ENCODE assay signal across 33 cellular contexts in genomic region chr9:113702423-113702755, GRCh38.
"Had no signal": no experiment of that assay in that cellular context is flagged by ENCODE, and none has a peak within 500 bp of the region (broad histone marks: within the 10 kb centered on the region; RNA-seq: fewer than 3 reads in every experiment).

No MANE protein-coding gene starts in this region.

- DNase-seq: activated B cell treated with CpG ODN at 0.5 μM for 24 hours; activated CD4-positive, alpha-beta T cell treated with anti-CD3 and anti-CD28 coated beads for 48 hours; activated CD4-positive, alpha-beta T cell treated with anti-CD3 and anti-CD28 coated beads, Interleukin-2, amount 50 U/mL, for 1 hour; activated CD4-positive, alpha-beta T cell treated with anti-CD3 and anti-CD28 coated beads, Interleukin-2, amount 50 U/mL, for 48 hours; activated CD8-positive, alpha-beta memory T cell treated with anti-CD3 and anti-CD28 coated beads for 24 hours; activated CD8-positive, alpha-beta T cell treated with anti-CD3 and anti-CD28 coated beads for 36 hours; activated gamma-delta T cell; activated naive CD4-positive, alpha-beta T cell; activated naive CD4-positive, alpha-beta T cell treated with anti-CD3 and anti-CD28 coated beads, Interleukin-2, amount 10 ng/mL, durations not matched to agents 7 days and 5 days; activated naive CD8-positive, alpha-beta T cell treated with anti-CD3 and anti-CD28 coated beads, Interleukin-2, amount 10 ng/mL, durations not matched to agents 7 days and 5 days; activated T-cell treated with anti-CD3 and anti-CD28 coated beads, Interleukin-2, amount 50 U/mL, for 4 hours; effector memory CD4-positive, alpha-beta T cell; erythroblast; foreskin keratinocyte; gastrocnemius medialis; glutamatergic neuron; heart left ventricle; T-cell; T-helper 9 cell; WERI-Rb-1 had no signal

- H3K36me3 ChIP-seq: ascending aorta, breast epithelium, cardiac muscle cell, esophagus muscularis mucosa, gastrocnemius medialis, heart left ventricle, WERI-Rb-1 had no signal

- H3K27ac ChIP-seq: ascending aorta, breast epithelium, cardiac muscle cell, coronary artery, dorsolateral prefrontal cortex, esophagus muscularis mucosa, foreskin keratinocyte, gastrocnemius medialis, heart left ventricle, WERI-Rb-1 had no signal

- H3K4me1 ChIP-seq: ascending aorta, breast epithelium, esophagus muscularis mucosa, foreskin keratinocyte, gastrocnemius medialis, heart left ventricle had no signal

- H3K9me3 ChIP-seq: ascending aorta, breast epithelium, gastrocnemius medialis had no signal

- ATAC-seq: activated CD4-positive, CD25-positive, alpha-beta regulatory T cell treated with anti-CD3 and anti-CD28 coated beads, Interleukin-2, amount 50 U/mL, for 24 hours; activated CD8-positive, alpha-beta T cell treated with anti-CD3 and anti-CD28 coated beads for 36 hours; activated naive CD4-positive, alpha-beta T cell treated with anti-CD3 and anti-CD28 coated beads, Interleukin-2, amount 50 U/mL, for 72 hours; activated T-cell treated with anti-CD3 and anti-CD28 coated beads, Interleukin-2, amount 50 U/mL, for 4 hours; activated T-helper 17 cell treated with anti-CD3 and anti-CD28 coated beads, Interleukin-2, amount 50 U/mL, for 72 hours; foreskin keratinocyte; gastrocnemius medialis; heart left ventricle; T-cell had no signal

- H3K4me3 Mint-ChIP-seq: activated B cell treated with CpG ODN at 0.5 μM for 24 hours; activated CD8-positive, alpha-beta T cell treated with anti-CD3 and anti-CD28 coated beads for 36 hours; activated naive CD4-positive, alpha-beta T cell treated with anti-CD3 and anti-CD28 coated beads, Interleukin-2, amount 10 ng/mL, durations not matched to agents 7 days and 5 days; activated naive CD8-positive, alpha-beta T cell treated with anti-CD3 and anti-CD28 coated beads, Interleukin-2, amount 10 ng/mL, durations not matched to agents 7 days and 5 days; activated T-cell treated with anti-CD3 and anti-CD28 coated beads, Interleukin-2, amount 50 U/mL, for 4 hours; activated T-helper 17 cell treated with anti-CD3 and anti-CD28 coated beads, Interleukin-2, amount 50 U/mL, for 72 hours; brain; central memory CD8-positive, alpha-beta T cell; dendritic cell treated with granulocyte-macrophage colony-stimulating factor and Interleukin-4, amounts not matched to agents 40 ng/mL and 50 ng/mL, for 4 days; T-cell; T-helper 1 cell treated with Interleukin-12 subunit alpha and Interleukin-12 subunit beta and Interleukin-4 antibody, amounts not matched to agents 30 μg/mL and 1 μg/mL, for 36 hours had no signal

- H3K4me1 Mint-ChIP-seq: activated B cell treated with CpG ODN at 0.5 μM for 24 hours; activated naive CD4-positive, alpha-beta T cell treated with anti-CD3 and anti-CD28 coated beads, Interleukin-2, amount 10 ng/mL, durations not matched to agents 7 days and 5 days; activated T-helper 17 cell treated with anti-CD3 and anti-CD28 coated beads, Interleukin-2, amount 50 U/mL, for 72 hours; T-cell had no signal

- H3K9me3 Mint-ChIP-seq: activated naive CD4-positive, alpha-beta T cell treated with anti-CD3 and anti-CD28 coated beads, Interleukin-2, amount 10 ng/mL, durations not matched to agents 7 days and 5 days; activated T-helper 17 cell treated with anti-CD3 and anti-CD28 coated beads, Interleukin-2, amount 50 U/mL, for 72 hours; central memory CD8-positive, alpha-beta T cell; dendritic cell treated with granulocyte-macrophage colony-stimulating factor and Interleukin-4, amounts not matched to agents 40 ng/mL and 50 ng/mL, for 4 days had no signal

- H3K27me3 ChIP-seq: ascending aorta, breast epithelium, cardiac muscle cell, foreskin keratinocyte, gastrocnemius medialis, heart left ventricle had no signal

- H3K4me3 ChIP-seq: ascending aorta, cardiac muscle cell, coronary artery, dorsolateral prefrontal cortex, esophagus muscularis mucosa, gastrocnemius medialis, heart left ventricle had no signal

- H3K27ac Mint-ChIP-seq: activated B cell treated with CpG ODN at 0.5 μM for 24 hours; activated CD8-positive, alpha-beta T cell treated with anti-CD3 and anti-CD28 coated beads for 36 hours; activated naive CD4-positive, alpha-beta T cell treated with anti-CD3 and anti-CD28 coated beads, Interleukin-2, amount 10 ng/mL, durations not matched to agents 7 days and 5 days; activated naive CD4-positive, alpha-beta T cell treated with anti-CD3 and anti-CD28 coated beads, Interleukin-2, amount 50 U/mL, for 72 hours; activated naive CD8-positive, alpha-beta T cell treated with anti-CD3 and anti-CD28 coated beads, Interleukin-2, amount 10 ng/mL, durations not matched to agents 7 days and 5 days; activated T-helper 17 cell treated with anti-CD3 and anti-CD28 coated beads, Interleukin-2, amount 50 U/mL, for 72 hours; brain; dendritic cell treated with granulocyte-macrophage colony-stimulating factor and Interleukin-4, amounts not matched to agents 40 ng/mL and 50 ng/mL, for 4 days; T-cell; T-helper 1 cell treated with Interleukin-12 subunit alpha and Interleukin-12 subunit beta and Interleukin-4 antibody, amounts not matched to agents 30 μg/mL and 1 μg/mL, for 36 hours had no signal

- H3K27me3 Mint-ChIP-seq: activated CD8-positive, alpha-beta T cell treated with anti-CD3 and anti-CD28 coated beads for 36 hours; dendritic cell treated with granulocyte-macrophage colony-stimulating factor and Interleukin-4, amounts not matched to agents 40 ng/mL and 50 ng/mL, for 4 days had no signal

- H3K36me3 Mint-ChIP-seq: activated naive CD4-positive, alpha-beta T cell treated with anti-CD3 and anti-CD28 coated beads, Interleukin-2, amount 10 ng/mL, durations not matched to agents 7 days and 5 days; activated naive CD4-positive, alpha-beta T cell treated with anti-CD3 and anti-CD28 coated beads, Interleukin-2, amount 50 U/mL, for 72 hours; activated naive CD8-positive, alpha-beta T cell treated with anti-CD3 and anti-CD28 coated beads, Interleukin-2, amount 10 ng/mL, durations not matched to agents 7 days and 5 days; brain; T-cell had no signal
